ENCODE assay signal across 23 cellular contexts in genomic region chr3:183144403-183144802, GRCh38. TPM values are rescaled to one million over a fixed set of nuclear protein-coding genes. Genes with fewer than 3 reads are reported as not detected.
A peak's percentile ranks its signal among the peaks of the same experiment; 100 is the strongest.
DNase-seq lines count a peak whose midpoint lies in the region; ATAC-seq and TF ChIP-seq lines count a peak whose summit lies in the region.
"Had no signal": no experiment of that assay in that cellular context is flagged by ENCODE, and none has a peak within 500 bp of the region (broad histone marks: within the 10 kb centered on the region; RNA-seq: fewer than 3 reads in every experiment).

No MANE protein-coding gene starts in this region.

- no peaks in the 10 kb centered on the region for H3K9me3 ChIP-seq in Karpas-422 (ENCODE audit: low read length)
- H3K9me3 ChIP-seq in lower lobe of right lung, result no peaks in the 10 kb centered on the region
- no peaks in the 10 kb centered on the region for H3K9me3 ChIP-seq in upper lobe of right lung
- H3K9me3 ChIP-seq: A549 had no signal

- ATAC-seq in lower lobe of right lung (peak; percentile 55 to 71), upper lobe of right lung (peak; percentile 50), HG02642 (IDR thresholded peaks at IDR 0.05; ENCODE audit: poor library complexity, unreplicated experiment) (no peak)
- ATAC-seq: A549; CD8-positive, alpha-beta T cell; GM12878 had no signal

- H3K27ac ChIP-seq in Karpas-422 (ENCODE audit: low read length) (no peak overlapping the region), lower lobe of right lung (no peak overlapping the region), upper lobe of right lung (no peak overlapping the region)
- H3K27ac ChIP-seq: 22Rv1; A549; BLaER1 treated with 17β-estradiol and CSF1 and Interleukin-3, amounts not matched to agents 10 nM and 100 nM; C4-2B had no signal

- H3K27me3 ChIP-seq in Karpas-422 (ENCODE audit: low read length) (no peaks in the 10 kb centered on the region), lower lobe of right lung (ENCODE audit: low read depth) (no peaks in the 10 kb centered on the region), upper lobe of right lung (peaks cover 5% of the 10 kb centered on the region)
- H3K27me3 ChIP-seq: BLaER1 treated with 17β-estradiol and CSF1 and Interleukin-3, amounts not matched to agents 10 nM and 100 nM had no signal

- H3K4me2 ChIP-seq in Karpas-422 (ENCODE audit: low read depth, low read length, poor library complexity, severe bottlenecking), result peak overlapping the region; percentile 21
- H3K4me2 ChIP-seq: A549 had no signal

- H2AFZ ChIP-seq in Karpas-422 (ENCODE audit: low read length), result peak overlapping the region; percentile 5; the same call in 1 of the 2 replicates

- no peaks in the 10 kb centered on the region for H4K20me1 ChIP-seq in Karpas-422 (ENCODE audit: insufficient read depth, low read depth, low read length)
- H4K20me1 ChIP-seq: BLaER1 treated with 17β-estradiol and CSF1 and Interleukin-3, amounts not matched to agents 10 nM and 100 nM had no signal

- peaks cover 3% of the 10 kb centered on the region; the same call in 1 of the 2 replicates for H3K79me2 ChIP-seq in Karpas-422 (ENCODE audit: low read length)

- DNase-seq in Karpas-422 (no peak), lower lobe of right lung (no peak), upper lobe of right lung (no peak), COLO668 (lab: John Stamatoyannopoulos, UW; ENCODE audit: unreplicated experiment) (no peak)
- DNase-seq: AML-193; CD4-positive, alpha-beta T cell; CD8-positive, alpha-beta T cell; COR-L47; DMS 273 treated with DMSO at 0.1 percent for 48 hours; DMS153; DMS53; DMS79; DND-41; EL; GDM1 had no signal

- H3K9me2 ChIP-seq in Karpas-422 (replicated peaks; ENCODE audit: insufficient read depth, low read length), result no peaks in the 10 kb centered on the region

- no peak overlapping the region for H3K9ac ChIP-seq in Karpas-422 (ENCODE audit: low read length)
- H3K9ac ChIP-seq: BLaER1 treated with 17β-estradiol and CSF1 and Interleukin-3, amounts not matched to agents 10 nM and 100 nM had no signal

- H3K4me1 ChIP-seq in Karpas-422 (ENCODE audit: low read length) (peaks cover 47% of the 10 kb centered on the region), lower lobe of right lung (no peaks in the 10 kb centered on the region), upper lobe of right lung (no peaks in the 10 kb centered on the region)
- H3K4me1 ChIP-seq: A549 had no signal

- TF ChIP-seq CTCF in lower lobe of right lung (IDR thresholded peaks at IDR 0.05) (no peak), upper lobe of right lung (IDR thresholded peaks at IDR 0.05) (no peak)

- H3K4me3 ChIP-seq in Karpas-422 (ENCODE audit: low read length) (no peak overlapping the region), lower lobe of right lung (no peak overlapping the region), upper lobe of right lung (no peak overlapping the region)
- H3K4me3 ChIP-seq: A549; BLaER1 treated with 17β-estradiol and CSF1 and Interleukin-3, amounts not matched to agents 10 nM and 100 nM; GM12878 had no signal

- intact Hi-C loops in lower lobe of right lung (cut with DNase I) (no loop called here), upper lobe of right lung (cut with DNase I) (no loop called here)

- H3K36me3 ChIP-seq in Karpas-422 (ENCODE audit: insufficient read depth, low read length) (peaks cover 21% of the 10 kb centered on the region), lower lobe of right lung (peaks cover 6% of the 10 kb centered on the region), upper lobe of right lung (no peaks in the 10 kb centered on the region)
- H3K36me3 ChIP-seq: BLaER1 treated with 17β-estradiol and CSF1 and Interleukin-3, amounts not matched to agents 10 nM and 100 nM had no signal

RNA-seq across cellular contexts. Expression of gene LAMP3, which starts 18.1 kb away (rescaled TPM):
- 44.0 and 102 TPM in 2 replicates for total RNA-seq in Karpas-422 (2014; rRNA removed; shearing (Covaris generic); ENCODE audit: low replicate concordance)
- total RNA-seq in lower lobe of right lung, result 285 TPM
- 283 TPM for total RNA-seq in upper lobe of right lung
- total RNA-seq: A172, G401 had no signal

RNA-seq across cellular contexts. Expression of gene MCCC1, which starts 45.1 kb away (rescaled TPM):
- 60.4 and 61.7 TPM in 2 replicates for total RNA-seq in Karpas-422 (2014; rRNA removed; shearing (Covaris generic); ENCODE audit: low replicate concordance)
- 49.9 TPM for total RNA-seq in lower lobe of right lung
- total RNA-seq in upper lobe of right lung, result 61.4 TPM
